ENCODE assay signal across 24 cellular contexts in genomic region chr10:132174237-132174636, GRCh38.
"Had no signal": no experiment of that assay in that cellular context is flagged by ENCODE, and none has a peak within 500 bp of the region (broad histone marks: within the 10 kb centered on the region; RNA-seq: fewer than 3 reads in every experiment).

No MANE protein-coding gene starts in this region.

- H3K27me3 ChIP-seq: right atrium auricular region had no signal

- H3K27ac ChIP-seq: body of pancreas, gastroesophageal sphincter, parathyroid adenoma, right atrium auricular region, tibial artery, upper lobe of right lung, VCaP had no signal

- H3K9me3 ChIP-seq: body of pancreas, gastroesophageal sphincter, right atrium auricular region, tibial artery, upper lobe of right lung had no signal

- DNase-seq: activated CD4-positive, alpha-beta T cell treated with anti-CD3 and anti-CD28 coated beads for 4 hours; activated CD4-positive, alpha-beta T cell treated with anti-CD3 and anti-CD28 coated beads, Interleukin-2, amount 50 U/mL, for 4 hours; activated CD8-positive, alpha-beta memory T cell treated with anti-CD3 and anti-CD28 coated beads, Interleukin-2, amount 50 U/mL, for 4 hours; activated gamma-delta T cell treated with Interleukin-2 at 50 U/mL for 16 hours; activated T-cell treated with anti-CD3 and anti-CD28 coated beads, Interleukin-2, amount 50 U/mL, for 1 hour; body of pancreas; cerebellar nuclear complex; cortex of kidney; hippocampal formation; left colon; mammary epithelial cell; occipital lobe; stimulated activated CD4-positive, alpha-beta T cell treated with anti-CD3 and anti-CD28 coated beads, Interleukin-2, amount 100 ng/mL, for 48 hours; stimulated activated naive CD8-positive, alpha-beta T cell treated with anti-CD3 and anti-CD28 coated beads, Interleukin-15, amount 100 ng/mL, for 72 hours; T-cell; tibial artery; upper lobe of right lung had no signal

- H3K79me2 ChIP-seq: parathyroid adenoma had no signal

- H2AFZ ChIP-seq: parathyroid adenoma had no signal

- H3K36me3 Mint-ChIP-seq: activated naive CD4-positive, alpha-beta T cell treated with anti-CD3 and anti-CD28 coated beads, Interleukin-2, amount 50 U/mL, for 24 hours; T-cell had no signal

- H3K36me3 ChIP-seq: right atrium auricular region, upper lobe of right lung had no signal

- H3K4me1 ChIP-seq: body of pancreas, tibial artery, upper lobe of right lung had no signal

- ATAC-seq: activated T-helper 17 cell treated with anti-CD3 and anti-CD28 coated beads, Interleukin-2, amount 50 U/mL, for 72 hours; body of pancreas; gastroesophageal sphincter; left colon; stimulated activated naive CD8-positive, alpha-beta T cell treated with anti-CD3 and anti-CD28 coated beads, Interleukin-15, amount 100 ng/mL, for 72 hours; T-cell; upper lobe of right lung had no signal

- H3K27ac Mint-ChIP-seq: activated naive CD4-positive, alpha-beta T cell treated with anti-CD3 and anti-CD28 coated beads, Interleukin-2, amount 50 U/mL, for 24 hours; activated T-helper 17 cell treated with anti-CD3 and anti-CD28 coated beads, Interleukin-2, amount 50 U/mL, for 72 hours; T-cell had no signal

- H3K4me3 Mint-ChIP-seq: activated naive CD4-positive, alpha-beta T cell treated with anti-CD3 and anti-CD28 coated beads, Interleukin-2, amount 50 U/mL, for 24 hours; activated T-helper 17 cell treated with anti-CD3 and anti-CD28 coated beads, Interleukin-2, amount 50 U/mL, for 72 hours; neural crest cell; stimulated activated naive CD8-positive, alpha-beta T cell treated with anti-CD3 and anti-CD28 coated beads, Interleukin-15, amount 100 ng/mL, for 72 hours; T-cell had no signal

- H3K4me3 ChIP-seq: body of pancreas, gastroesophageal sphincter, right atrium auricular region, tibial artery, upper lobe of right lung had no signal

- H3K9me3 Mint-ChIP-seq: activated naive CD4-positive, alpha-beta T cell treated with anti-CD3 and anti-CD28 coated beads, Interleukin-2, amount 50 U/mL, for 24 hours; activated T-helper 17 cell treated with anti-CD3 and anti-CD28 coated beads, Interleukin-2, amount 50 U/mL, for 72 hours; T-cell had no signal
